In genomic region chr19:53985863-53986262, GRCh38 we compare ENCODE assay signal across 1 cellular context.
TF ChIP-seq lines count a peak whose summit lies in the region.

No MANE protein-coding gene starts in this region.

TF ChIP-seq in WTC11, 78 proteins besides CTCF, POLR2A, EP300 and RAD21 (continued from another document):
- TF ChIP-seq NR1H2 (CRISPR knock-in tag; IDR thresholded peaks at IDR 0.05) = no peak
TF ChIP-seq in WTC11: peak in this region for 1.
